9 cellular contexts compared by ENCODE assay signal in the genomic region with DNA sequence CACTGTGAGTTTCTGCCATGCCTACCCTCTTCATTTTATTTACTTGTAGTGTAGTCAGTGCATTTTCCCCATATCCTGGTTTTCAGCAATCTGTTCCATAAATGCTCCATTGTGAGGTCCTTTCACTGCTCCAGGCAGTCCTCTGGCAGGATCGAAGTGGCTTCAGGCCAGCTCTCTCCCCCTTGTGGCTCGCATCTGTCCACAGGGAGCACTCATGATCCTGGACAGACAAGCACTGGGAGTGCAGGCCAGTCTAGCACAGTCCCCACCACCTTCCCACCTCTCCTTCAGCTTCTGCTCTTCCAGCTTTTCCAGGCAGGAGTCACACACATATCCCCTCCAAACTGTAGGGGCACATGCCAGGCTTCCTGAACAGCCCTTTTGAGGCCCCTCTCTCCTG.
DNase-seq lines count a peak whose midpoint lies in the region; ATAC-seq and TF ChIP-seq lines count a peak whose summit lies in the region.
"Had no signal": no experiment of that assay in that cellular context is flagged by ENCODE, and none has a peak within 500 bp of the region (broad histone marks: within the 10 kb centered on the region; RNA-seq: fewer than 3 reads in every experiment).

No MANE protein-coding gene starts in this region.

- H3K27ac ChIP-seq in GM23248 (no peak overlapping the region), Panc1 (ENCODE audit: low read length) (no peak overlapping the region), smooth muscle cell (ENCODE audit: low read depth) (no peak overlapping the region)

- intact Hi-C loops in Panc1 (cut with micrococcal nuclease; ENCODE audit: unreplicated experiment) = loop anchor here (5.0 kb wide), 1 partner anchor 222 kb away; no protein-coding TSS in a partner anchor

- in situ Hi-C loops in GM23248 (cut with MboI) (no loop called here), Panc1 (cut with HindIII; ENCODE audit: low pct_unique_long_range_greater_than_20kb, low sequenced_read_pairs) (no loop called here), GM13977 (cut with MboI; ENCODE audit: low pct_unique_long_range_greater_than_20kb, low sequenced_read_pairs, unreplicated experiment) (loop anchor here (25.0 kb wide), 1 partner anchor 242 kb away; a partner anchor contains a TSS)

- no TSS peak for BruUV-seq in Panc1 (replicated peaks; lab: Mats Ljungman, UMichigan)

- peak; percentile 88 for ATAC-seq in Panc1
- no peak for ATAC-seq in GM18870 (IDR thresholded peaks at IDR 0.05; ENCODE audit: unreplicated experiment)
- ATAC-seq: activated naive CD8-positive, alpha-beta T cell treated with anti-CD3 and anti-CD28 coated beads, Interleukin-2, amount 50 U/mL, for 24 hours had no signal

- peak; percentile 8; the same call in 1 of the 2 replicates for TF ChIP-seq CTCF in Panc1 (IDR thresholded peaks at IDR 0.05)
- no peak for TF ChIP-seq CTCF in smooth muscle cell (IDR thresholded peaks at IDR 0.05; ENCODE audit: borderline replicate concordance, insufficient read depth, poor library complexity, severe bottlenecking)
- no peak for TF ChIP-seq CTCF in GM13977 (IDR thresholded peaks at IDR 0.05; ENCODE audit: extremely low read depth, insufficient read depth, missing control alignments)

- H3K27me3 ChIP-seq in GM23248 (replicated peaks; ENCODE audit: insufficient read depth) (no peaks in the 10 kb centered on the region), Panc1 (ENCODE audit: control insufficient read depth, insufficient read depth, low read length) (no peaks in the 10 kb centered on the region), smooth muscle cell (ENCODE audit: low read depth) (no peaks in the 10 kb centered on the region)

- DNase-seq in GM23248 (peak; percentile 9), Panc1 (ENCODE audit: low read depth, low spot score) (no peak), foreskin melanocyte (peak; percentile 82), retina (peak; percentile 12), activated gamma-delta T cell treated with Interleukin-2 at 50 U/mL for 16 hours (no peak), smooth muscle cell (lab: John Stamatoyannopoulos, UW; ENCODE audit: unreplicated experiment) (no peak), GM13977 (ENCODE audit: low spot score) (no peak)
- DNase-seq: activated naive CD8-positive, alpha-beta T cell treated with anti-CD3 and anti-CD28 coated beads, Interleukin-2, amount 50 U/mL, for 24 hours had no signal

- H2AFZ ChIP-seq in GM23248 = no peak overlapping the region
- no peak overlapping the region for H2AFZ ChIP-seq in smooth muscle cell (ENCODE audit: low read depth)

- H3K9me2 ChIP-seq in GM23248 (ENCODE audit: insufficient read depth) = no peaks in the 10 kb centered on the region

- H3F3A ChIP-seq in GM23248 (ENCODE audit: insufficient read depth) (peaks cover 9% of the 10 kb centered on the region), smooth muscle cell (ENCODE audit: low read depth) (no peaks in the 10 kb centered on the region)

- H3K4me3 ChIP-seq in GM23248 (no peak overlapping the region), Panc1 (ENCODE audit: low read depth in 2 of 2, low read length in 2 of 2) (no peak overlapping the region), smooth muscle cell (no peak overlapping the region)

- H3K79me2 ChIP-seq in GM23248 (ENCODE audit: insufficient read depth) (no peaks in the 10 kb centered on the region), smooth muscle cell (ENCODE audit: low read depth) (no peaks in the 10 kb centered on the region)

- H3K36me3 ChIP-seq in GM23248 (ENCODE audit: low read depth) = no peaks in the 10 kb centered on the region
- no peaks in the 10 kb centered on the region for H3K36me3 ChIP-seq in Panc1 (ENCODE audit: control insufficient read depth, insufficient read depth, low read length)
- H3K36me3 ChIP-seq in smooth muscle cell (ENCODE audit: low read depth) = no peaks in the 10 kb centered on the region

- H3K4me1 ChIP-seq in GM23248 (ENCODE audit: insufficient read depth) (peaks cover 19% of the 10 kb centered on the region), Panc1 (ENCODE audit: control insufficient read depth, insufficient read depth, low read length) (peaks cover 4% of the 10 kb centered on the region; the same call in 1 of the 2 replicates), smooth muscle cell (ENCODE audit: low read depth) (no peaks in the 10 kb centered on the region)

- H3K9me3 ChIP-seq in GM23248 (ENCODE audit: low read depth) (no peaks in the 10 kb centered on the region), Panc1 (ENCODE audit: control insufficient read depth, insufficient read depth, low read depth, low read length) (no peaks in the 10 kb centered on the region), smooth muscle cell (replicated peaks; ENCODE audit: low read depth) (no peaks in the 10 kb centered on the region)

- H3K4me2 ChIP-seq in GM23248 (ENCODE audit: unreplicated experiment) (no peak overlapping the region), smooth muscle cell (no peak overlapping the region)

- H3K9ac ChIP-seq in GM23248 = no peak overlapping the region
- H3K9ac ChIP-seq in smooth muscle cell (ENCODE audit: low read depth) = no peak overlapping the region

- no peaks in the 10 kb centered on the region for H4K20me1 ChIP-seq in GM23248 (ENCODE audit: insufficient read depth)
- H4K20me1 ChIP-seq in smooth muscle cell (ENCODE audit: low read depth) = no peaks in the 10 kb centered on the region

- WGBS in GM23248 (ENCODE audit: low coverage in 1 of 2, low lambda C conversion rate in 2 of 2, missing lambda C conversion rate in 2 of 2), 2 experiments = 64 to 76% methylated on average over 2 of the region's 2 CpGs
- WGBS in smooth muscle cell (ENCODE audit: low lambda C conversion rate) = 63% methylated on average over 2 of the region's 2 CpGs

- CTCF ChIA-PET in Panc1 (lab: Charles Lee) = interaction anchor here (0.5 kb wide), 2 partner anchors 50 to 318 kb away, joined by 3 to 4 read pairs; no protein-coding TSS in a partner anchor

- POLR2A ChIA-PET in Panc1 (lab: Charles Lee) = no interaction called here

Comparison
In these comparisons a context has a peak if more than half of its experiments do, and no peak if none do; other contexts are left out.
1. DNase-seq: peak in GM23248 (single experiment), foreskin melanocyte (single experiment) and retina (single experiment); none in Panc1 (single experiment), activated gamma-delta T cell treated with Interleukin-2 at 50 U/mL for 16 hours (single experiment), smooth muscle cell (single experiment) and GM13977 (single experiment).